In genomic region chr13:90238433-90238832, GRCh38 we compare ENCODE assay signal across 1 cellular context.
TF ChIP-seq lines count a peak whose summit lies in the region.

No MANE protein-coding gene starts in this region.

TF ChIP-seq in H1, 55 proteins besides CTCF, POLR2A, EP300 and RAD21 (continued from another document):
- TF ChIP-seq CHD7 (IDR thresholded peaks at IDR 0.05; ENCODE audit: insufficient replicate concordance, low read length): no peak
